In genomic region chr17:49157784-49158183, GRCh38 we compare ENCODE assay signal across 24 cellular contexts. TPM values are rescaled to one million over a fixed set of nuclear protein-coding genes. Genes with fewer than 3 reads are reported as not detected.
DNase-seq lines count a peak whose midpoint lies in the region; ATAC-seq, FAIRE-seq and TF ChIP-seq lines count a peak whose summit lies in the region.
"Had no signal": no experiment of that assay in that cellular context is flagged by ENCODE, and none has a peak within 500 bp of the region (broad histone marks: within the 10 kb centered on the region; RNA-seq: fewer than 3 reads in every experiment).

No MANE protein-coding gene starts in this region.

- peaks cover 31% of the 10 kb centered on the region for H3K27me3 Mint-ChIP-seq in activated T-helper 17 cell treated with anti-CD3 and anti-CD28 coated beads, Interleukin-2, amount 50 U/mL, for 72 hours

- no peak for ATAC-seq in activated T-helper 17 cell treated with anti-CD3 and anti-CD28 coated beads, Interleukin-2, amount 50 U/mL, for 72 hours (replicated peaks)
- ATAC-seq in left colon = no peak
- ATAC-seq: activated CD8-positive, alpha-beta T cell treated with anti-CD3 and anti-CD28 coated beads for 36 hours; activated T-cell treated with anti-CD3 and anti-CD28 coated beads, Interleukin-2, amount 50 U/mL, for 72 hours; WTC11 had no signal

- H3K4me3 Mint-ChIP-seq in activated T-helper 17 cell treated with anti-CD3 and anti-CD28 coated beads, Interleukin-2, amount 50 U/mL, for 72 hours = no peak overlapping the region
- H3K4me3 Mint-ChIP-seq: activated CD8-positive, alpha-beta T cell treated with anti-CD3 and anti-CD28 coated beads for 36 hours; activated naive CD8-positive, alpha-beta T cell; activated T-cell treated with anti-CD3 and anti-CD28 coated beads, Interleukin-2, amount 50 U/mL, for 72 hours; nephron progenitor cell; WTC11 had no signal

- no peaks in the 10 kb centered on the region for H3K36me3 Mint-ChIP-seq in activated T-helper 17 cell treated with anti-CD3 and anti-CD28 coated beads, Interleukin-2, amount 50 U/mL, for 72 hours (ENCODE audit: low read depth)
- H3K36me3 Mint-ChIP-seq: activated naive CD8-positive, alpha-beta T cell; WTC11 had no signal

- FAIRE-seq in RCC 7860 (lab: Jason Lieb, UNC) (peak; percentile 74), D721Med (lab: Jason Lieb, UNC) (no peak)
- FAIRE-seq: GM12891, kidney had no signal

- intact Hi-C loops in left colon (cut with DNase I, micrococcal nuclease) = no loop called here

- H3K4me3 ChIP-seq in fibroblast of pulmonary artery (replicated peaks; ENCODE audit: low read depth, low read length) = no peak overlapping the region
- H3K4me3 ChIP-seq: MG63 had no signal

- TF ChIP-seq CTCF in fibroblast of pulmonary artery (IDR thresholded peaks at IDR 0.05; ENCODE audit: low read length, missing control alignments) (no peak), D721Med (IDR thresholded peaks at IDR 0.05; ENCODE audit: insufficient read depth, missing control alignments) (no peak)

- DNase-seq in EL (peak; percentile 22), RCC 7860 (ENCODE audit: low spot score) (peak; percentile 68), fibroblast of pulmonary artery (ENCODE audit: low read depth) (peak; percentile 26), putamen (ENCODE audit: low spot score) (peak; percentile 20), D721Med (ENCODE audit: insufficient read length, low spot score) (no peak), DMS79 treated with DMSO at 0.1 percent for 48 hours (lab: John Stamatoyannopoulos, UW) (no peak), left colon (no peak)
- DNase-seq: activated CD8-positive, alpha-beta T cell treated with anti-CD3 and anti-CD28 coated beads for 36 hours; activated T-cell treated with anti-CD3 and anti-CD28 coated beads, Interleukin-2, amount 50 U/mL, for 72 hours; AML-193; kidney; MG63; NCI-H187 treated with DMSO at 0.1 percent for 48 hours; NCI-H510A treated with DMSO at 0.1 percent for 48 hours; nephron progenitor cell; SHP77; stimulated activated CD8-positive, alpha-beta memory T cell treated with anti-CD3 and anti-CD28 coated beads, Interleukin-4, amount 100 ng/mL, for 48 hours; substantia nigra; T-helper 1 cell had no signal

- H3K4me1 Mint-ChIP-seq in activated T-helper 17 cell treated with anti-CD3 and anti-CD28 coated beads, Interleukin-2, amount 50 U/mL, for 72 hours = no peaks in the 10 kb centered on the region
- H3K4me1 Mint-ChIP-seq: nephron progenitor cell, WTC11 had no signal

- H3K9me3 Mint-ChIP-seq in activated T-helper 17 cell treated with anti-CD3 and anti-CD28 coated beads, Interleukin-2, amount 50 U/mL, for 72 hours = no peaks in the 10 kb centered on the region
- H3K9me3 Mint-ChIP-seq: activated CD8-positive, alpha-beta T cell treated with anti-CD3 and anti-CD28 coated beads for 36 hours; activated T-cell treated with anti-CD3 and anti-CD28 coated beads, Interleukin-2, amount 50 U/mL, for 72 hours; WTC11 had no signal

- H3K27ac Mint-ChIP-seq in activated T-helper 17 cell treated with anti-CD3 and anti-CD28 coated beads, Interleukin-2, amount 50 U/mL, for 72 hours = no peak overlapping the region
- H3K27ac Mint-ChIP-seq: activated CD8-positive, alpha-beta T cell treated with anti-CD3 and anti-CD28 coated beads for 36 hours; activated naive CD8-positive, alpha-beta T cell; activated T-cell treated with anti-CD3 and anti-CD28 coated beads, Interleukin-2, amount 50 U/mL, for 72 hours; nephron progenitor cell; WTC11 had no signal

RNA-seq across cellular contexts. Expression of gene B4GALNT2, which starts 25.2 kb away (rescaled TPM):
- total RNA-seq in activated T-helper 17 cell treated with anti-CD3 and anti-CD28 coated beads, Interleukin-2, amount 50 U/mL, for 72 hours = under 1 TPM; 0.02 to 0.05 TPM
- total RNA-seq in left colon = 10 to 100 TPM; 45.0 to 99.9 TPM
- total RNA-seq: activated CD8-positive, alpha-beta T cell treated with anti-CD3 and anti-CD28 coated beads for 36 hours; activated T-cell treated with anti-CD3 and anti-CD28 coated beads, Interleukin-2, amount 50 U/mL, for 72 hours; dermis microvascular lymphatic vessel endothelial cell had no signal

RNA-seq across cellular contexts. Expression of gene GNGT2, which starts 52.6 kb away (rescaled TPM):
- total RNA-seq in activated T-helper 17 cell treated with anti-CD3 and anti-CD28 coated beads, Interleukin-2, amount 50 U/mL, for 72 hours = 10 to 100 TPM; 23.1 to 27.0 TPM
- 1 to 10 TPM; 1.3 to 1.4 TPM for total RNA-seq in left colon

RNA-seq across cellular contexts. Expression of gene ABI3, which starts 52.7 kb away (rescaled TPM):
- 10 to 100 TPM; 23.5 to 36.1 TPM for total RNA-seq in activated T-helper 17 cell treated with anti-CD3 and anti-CD28 coated beads, Interleukin-2, amount 50 U/mL, for 72 hours
- total RNA-seq in left colon = 1 to 10 TPM; 3.4 to 7.6 TPM

Comparison
In these comparisons a context has a peak if more than half of its experiments do, and no peak if none do; other contexts are left out.
1. DNase-seq: peak in EL (single experiment), RCC 7860 (single experiment), fibroblast of pulmonary artery (single experiment) and putamen (single experiment); none in D721Med (single experiment), DMS79 treated with DMSO at 0.1 percent for 48 hours (single experiment) and left colon (0 of 2).
2. RNA of gene B4GALNT2, which starts 25.2 kb away (total RNA-seq): 45.0 to 99.9 TPM in left colon; 0.02 to 0.05 TPM in activated T-helper 17 cell treated with anti-CD3 and anti-CD28 coated beads, Interleukin-2, amount 50 U/mL, for 72 hours; every median in the first group is over 10 times any median in the second.
3. RNA of gene GNGT2, which starts 52.6 kb away (total RNA-seq): 23.1 to 27.0 TPM in activated T-helper 17 cell treated with anti-CD3 and anti-CD28 coated beads, Interleukin-2, amount 50 U/mL, for 72 hours; 1.3 to 1.4 TPM in left colon; every median in the first group is over 10 times any median in the second.